In genomic region chr5:3844266-3844665, GRCh38 we compare ENCODE assay signal across 13 cellular contexts.
DNase-seq lines count a peak whose midpoint lies in the region; ATAC-seq and TF ChIP-seq lines count a peak whose summit lies in the region.
"Had no signal": no experiment of that assay in that cellular context is flagged by ENCODE, and none has a peak within 500 bp of the region (broad histone marks: within the 10 kb centered on the region; RNA-seq: fewer than 3 reads in every experiment).

No MANE protein-coding gene starts in this region.

- peaks cover 28% of the 10 kb centered on the region for H3K4me1 ChIP-seq in DND-41 (ENCODE audit: insufficient read depth, low read length)
- no peaks in the 10 kb centered on the region for H3K4me1 ChIP-seq in smooth muscle cell (ENCODE audit: low read depth)

- H3K36me3 ChIP-seq in DND-41 (ENCODE audit: insufficient read depth, low read length) (no peaks in the 10 kb centered on the region), smooth muscle cell (ENCODE audit: low read depth) (no peaks in the 10 kb centered on the region)

- peak overlapping the region in 4 of 5 experiments; percentile 45 to 89 (median 86) for H3K27ac Mint-ChIP-seq in brain
- H3K27ac Mint-ChIP-seq in mesothelial cell of epicardium, result peak overlapping the region; percentile 58
- H3K27ac Mint-ChIP-seq in T-helper 17 cell, result no peak overlapping the region
- H3K27ac Mint-ChIP-seq: CD4-positive, CD25-positive, alpha-beta regulatory T cell had no signal

- ATAC-seq in DND-41 (ENCODE audit: insufficient read depth, low read depth) (no peak), T-helper 17 cell (no peak), Right ventricle myocardium superior (ENCODE audit: poor library complexity) (no peak)
- ATAC-seq: GM12878 had no signal

- H3K27me3 ChIP-seq in DND-41 (ENCODE audit: insufficient read depth, low read length, poor library complexity) (no peaks in the 10 kb centered on the region), smooth muscle cell (ENCODE audit: low read depth) (no peaks in the 10 kb centered on the region)
- H3K27me3 ChIP-seq: BLaER1 treated with 17β-estradiol and CSF1 and Interleukin-3, amounts not matched to agents 10 nM and 100 nM had no signal

- H3K4me3 Mint-ChIP-seq in brain, result peak overlapping the region in 2 of 5 experiments; percentile 48 to 49
- no peak overlapping the region for H3K4me3 Mint-ChIP-seq in mesothelial cell of epicardium
- no peak overlapping the region for H3K4me3 Mint-ChIP-seq in T-helper 17 cell
- H3K4me3 Mint-ChIP-seq: CD4-positive, CD25-positive, alpha-beta regulatory T cell had no signal

- H2AFZ ChIP-seq in DND-41 (ENCODE audit: low read depth, low read length), result peak overlapping the region; percentile 63; the same call in 1 of the 2 replicates
- no peak overlapping the region for H2AFZ ChIP-seq in smooth muscle cell (ENCODE audit: low read depth)

- H3K9me3 ChIP-seq in DND-41 (ENCODE audit: insufficient read depth, low read length, severe bottlenecking), result peaks cover 12% of the 10 kb centered on the region
- H3K9me3 ChIP-seq in smooth muscle cell (replicated peaks; ENCODE audit: low read depth), result no peaks in the 10 kb centered on the region
- no peaks in the 10 kb centered on the region for H3K9me3 ChIP-seq in T-helper 17 cell (ENCODE audit: control insufficient read depth, low read length, poor library complexity, severe bottlenecking)

- TF ChIP-seq CTCF in DND-41 (IDR thresholded peaks at IDR 0.05; ENCODE audit: borderline replicate concordance, extremely low read depth, low read length, poor library complexity, severe bottlenecking), result no peak
- TF ChIP-seq CTCF in brain (conservative IDR thresholded peaks at IDR 0.05), result no peak
- no peak for TF ChIP-seq CTCF in mesothelial cell of epicardium (IDR thresholded peaks at IDR 0.05; ENCODE audit: unreplicated experiment)
- TF ChIP-seq CTCF in smooth muscle cell (IDR thresholded peaks at IDR 0.05; ENCODE audit: borderline replicate concordance, insufficient read depth, poor library complexity, severe bottlenecking), result no peak

- 90% methylated on average over 7 of the region's 7 CpGs for WGBS in smooth muscle cell (ENCODE audit: low lambda C conversion rate)

- H3K79me2 ChIP-seq in DND-41 (ENCODE audit: insufficient read depth, low read length), result no peaks in the 10 kb centered on the region
- H3K79me2 ChIP-seq in smooth muscle cell (ENCODE audit: low read depth), result no peaks in the 10 kb centered on the region

- no peak overlapping the region for H3K4me3 ChIP-seq in DND-41 (ENCODE audit: low read depth in 1 of 2, low read length in 2 of 2)
- H3K4me3 ChIP-seq in smooth muscle cell, result no peak overlapping the region
- H3K4me3 ChIP-seq: BLaER1 treated with 17β-estradiol and CSF1 and Interleukin-3, amounts not matched to agents 10 nM and 100 nM; GM12878 had no signal

- H3K27ac ChIP-seq in DND-41 (ENCODE audit: low read length) (0 out of 2 replicates have a peak overlapping the region, but pooled peaks have one; percentile 13), smooth muscle cell (ENCODE audit: low read depth) (peak overlapping the region; percentile 28)
- H3K27ac ChIP-seq: BLaER1 treated with 17β-estradiol and CSF1 and Interleukin-3, amounts not matched to agents 10 nM and 100 nM had no signal

- H3K27me3 Mint-ChIP-seq in brain (peaks cover 4% of the 10 kb centered on the region), mesothelial cell of epicardium (ENCODE audit: low read depth) (peaks cover 5% of the 10 kb centered on the region), T-helper 17 cell (no peaks in the 10 kb centered on the region)
- H3K27me3 Mint-ChIP-seq: CD4-positive, CD25-positive, alpha-beta regulatory T cell had no signal

- H3F3A ChIP-seq in smooth muscle cell (ENCODE audit: low read depth), result no peaks in the 10 kb centered on the region

- H3K36me3 Mint-ChIP-seq in brain (no peaks in the 10 kb centered on the region), mesothelial cell of epicardium (no peaks in the 10 kb centered on the region), T-helper 17 cell (ENCODE audit: low read depth) (no peaks in the 10 kb centered on the region)
- H3K36me3 Mint-ChIP-seq: CD4-positive, CD25-positive, alpha-beta regulatory T cell had no signal

- H3K9ac ChIP-seq in DND-41 (ENCODE audit: low read depth, low read length), result no peak overlapping the region
- no peak overlapping the region for H3K9ac ChIP-seq in smooth muscle cell (ENCODE audit: low read depth)
- H3K9ac ChIP-seq: BLaER1 treated with 17β-estradiol and CSF1 and Interleukin-3, amounts not matched to agents 10 nM and 100 nM had no signal

- intact Hi-C loops in Right ventricle myocardium superior (cut with DNase I), result no loop called here

- H3K9me3 Mint-ChIP-seq in brain (peaks cover 0 to 7% (median 0%) of the 10 kb centered on the region in 5 experiments), mesothelial cell of epicardium (peaks cover 11% of the 10 kb centered on the region)

- H4K20me1 ChIP-seq in DND-41 (ENCODE audit: insufficient read depth, low read length) (no peaks in the 10 kb centered on the region), smooth muscle cell (ENCODE audit: low read depth) (no peaks in the 10 kb centered on the region)
- H4K20me1 ChIP-seq: BLaER1 treated with 17β-estradiol and CSF1 and Interleukin-3, amounts not matched to agents 10 nM and 100 nM had no signal

- peaks cover 35% of the 10 kb centered on the region for H3K4me1 Mint-ChIP-seq in brain
- H3K4me1 Mint-ChIP-seq in mesothelial cell of epicardium, result peaks cover 18% of the 10 kb centered on the region
- H3K4me1 Mint-ChIP-seq in T-helper 17 cell, result no peaks in the 10 kb centered on the region
- H3K4me1 Mint-ChIP-seq: CD4-positive, CD25-positive, alpha-beta regulatory T cell had no signal

- H3K4me2 ChIP-seq in DND-41 (ENCODE audit: insufficient read depth, low read length), result no peak overlapping the region
- H3K4me2 ChIP-seq in smooth muscle cell, result no peak overlapping the region

- DNase-seq in DND-41 (no peak), mesothelial cell of epicardium (ENCODE audit: low spot score in 2 of 2, unreplicated experiment in 2 of 2) (no peak), smooth muscle cell (lab: John Stamatoyannopoulos, UW; ENCODE audit: unreplicated experiment) (no peak), T-helper 17 cell (no peak), occipital lobe (lab: John Stamatoyannopoulos, UW) (no peak), Right ventricle myocardium superior (no peak)
- DNase-seq: 8988T; CD4-positive, CD25-positive, alpha-beta regulatory T cell; DMS53; H7 had no signal
